In genomic region chr6:20976391-20976790, GRCh38 we compare ENCODE assay signal across 29 cellular contexts.
"Had no signal": no experiment of that assay in that cellular context is flagged by ENCODE, and none has a peak within 500 bp of the region (broad histone marks: within the 10 kb centered on the region; RNA-seq: fewer than 3 reads in every experiment).

No MANE protein-coding gene starts in this region.

- H3K27ac ChIP-seq: stomach, suprapubic skin, testis, thoracic aorta, thyroid gland, tibial artery, tibial nerve, transverse colon, upper lobe of left lung, upper lobe of right lung, uterus, vagina had no signal

- DNase-seq: stimulated activated CD4-positive, alpha-beta T cell treated with anti-CD3 and anti-CD28 coated beads, Interleukin-2, amount 100 ng/mL, for 48 hours; stimulated activated CD4-positive, alpha-beta T cell treated with anti-CD3 and anti-CD28 coated beads, Interleukin-4, amount 100 ng/mL, for 1 hour; stimulated activated CD4-positive, alpha-beta T cell treated with anti-CD3 and anti-CD28 coated beads, Interleukin-4, amount 100 ng/mL, for 24 hours; stimulated activated CD4-positive, alpha-beta T cell treated with anti-CD3 and anti-CD28 coated beads, Interleukin-4, amount 100 ng/mL, for 4 hours; stimulated activated CD8-positive, alpha-beta memory T cell treated with anti-CD3 and anti-CD28 coated beads, Interleukin-4, amount 100 ng/mL, for 48 hours; stimulated activated naive B cell treated with anti-CD40 and anti-IgM and Interleukin-4, amounts not matched to agents 10 μg/mL and 1 μg/mL and 100 μg/mL, for 72 hours; stimulated activated naive CD4-positive, alpha-beta T cell; stimulated activated naive CD4-positive, alpha-beta T cell treated with Interleukin-2 at 50 U/mL for 16 hours; stimulated activated naive CD8-positive, alpha-beta T cell treated with anti-CD3 and anti-CD28 coated beads, Interleukin-15, amount 100 ng/mL, for 72 hours; stimulated activated naive CD8-positive, alpha-beta T cell treated with anti-CD3 and anti-CD28 coated beads, Interleukin-15, Interleukin-2, amounts not matched to agents 100 U/mL and 50 U/mL, for 24 hours; stomach; substantia nigra; testis; thyroid gland; tibial artery; transverse colon; trophoblast cell; upper lobe of left lung; upper lobe of right lung; uterus had no signal

- ATAC-seq: stimulated activated effector memory CD8-positive, alpha-beta T cell treated with anti-CD3 and anti-CD28 coated beads, Interleukin-12 subunit alpha, Interleukin-12 subunit beta, amount 100 ng/mL, for 72 hours; stimulated activated memory B cell treated with anti-CD40 and anti-IgM and Interleukin-4, amounts not matched to agents 10 μg/mL and 1 μg/mL and 100 μg/mL, for 72 hours; stimulated activated naive B cell treated with anti-CD40 and anti-IgM and Interleukin-4, amounts not matched to agents 10 μg/mL and 1 μg/mL and 100 μg/mL, for 72 hours; stimulated activated naive CD8-positive, alpha-beta T cell treated with anti-CD3 and anti-CD28 coated beads, Interleukin-15, amount 100 ng/mL, for 72 hours; stimulated activated naive CD8-positive, alpha-beta T cell treated with anti-CD3 and anti-CD28 coated beads, Interleukin-15, Interleukin-2, amounts not matched to agents 100 U/mL and 50 U/mL, for 24 hours; upper lobe of right lung had no signal

- FAIRE-seq: urothelium cell line had no signal

- H3K27me3 Mint-ChIP-seq: stimulated activated memory B cell treated with anti-CD40 and anti-IgM and Interleukin-4, amounts not matched to agents 10 μg/mL and 1 μg/mL and 100 μg/mL, for 72 hours; stimulated activated naive B cell treated with anti-CD40 and anti-IgM and Interleukin-4, amounts not matched to agents 10 μg/mL and 1 μg/mL and 100 μg/mL, for 72 hours; stimulated activated naive CD8-positive, alpha-beta T cell treated with anti-CD3 and anti-CD28 coated beads, Interleukin-15, amount 100 ng/mL, for 72 hours; stimulated activated naive CD8-positive, alpha-beta T cell treated with anti-CD3 and anti-CD28 coated beads, Interleukin-15, Interleukin-2, amounts not matched to agents 100 ng/mL and 50 ng/mL, for 24 hours; type B pancreatic cell had no signal

- H3K4me1 ChIP-seq: stomach, suprapubic skin, testis, thyroid gland, tibial artery, tibial nerve, transverse colon, upper lobe of left lung, upper lobe of right lung, uterus, vagina had no signal

- H3K9me3 Mint-ChIP-seq: stimulated activated effector memory CD8-positive, alpha-beta T cell treated with anti-CD3 and anti-CD28 coated beads, Interleukin-12 subunit alpha, Interleukin-12 subunit beta, amount 100 ng/mL, for 72 hours; stimulated activated naive B cell treated with anti-CD40 and anti-IgM and Interleukin-4, amounts not matched to agents 10 μg/mL and 1 μg/mL and 100 μg/mL, for 72 hours; type B pancreatic cell had no signal

- H3K4me3 Mint-ChIP-seq: stimulated activated effector memory CD8-positive, alpha-beta T cell treated with anti-CD3 and anti-CD28 coated beads, Interleukin-12 subunit alpha, Interleukin-12 subunit beta, amount 100 ng/mL, for 72 hours; stimulated activated memory B cell treated with anti-CD40 and anti-IgM and Interleukin-4, amounts not matched to agents 10 μg/mL and 1 μg/mL and 100 μg/mL, for 72 hours; stimulated activated naive B cell treated with anti-CD40 and anti-IgM and Interleukin-4, amounts not matched to agents 10 μg/mL and 1 μg/mL and 100 μg/mL, for 72 hours; stimulated activated naive CD8-positive, alpha-beta T cell treated with anti-CD3 and anti-CD28 coated beads, Interleukin-15, amount 100 ng/mL, for 72 hours; stimulated activated naive CD8-positive, alpha-beta T cell treated with anti-CD3 and anti-CD28 coated beads, Interleukin-15, Interleukin-2, amounts not matched to agents 100 ng/mL and 50 ng/mL, for 24 hours; type B pancreatic cell had no signal

- H3K36me3 ChIP-seq: stomach, suprapubic skin, thoracic aorta, thyroid gland, tibial artery, tibial nerve, transverse colon, upper lobe of left lung, upper lobe of right lung, uterus, vagina had no signal

- H3K4me1 Mint-ChIP-seq: stimulated activated memory B cell treated with anti-CD40 and anti-IgM and Interleukin-4, amounts not matched to agents 10 μg/mL and 1 μg/mL and 100 μg/mL, for 72 hours; stimulated activated naive B cell treated with anti-CD40 and anti-IgM and Interleukin-4, amounts not matched to agents 10 μg/mL and 1 μg/mL and 100 μg/mL, for 72 hours; stimulated activated naive CD8-positive, alpha-beta T cell treated with anti-CD3 and anti-CD28 coated beads, Interleukin-15, amount 100 ng/mL, for 72 hours had no signal

- H3K4me3 ChIP-seq: stomach, suprapubic skin, testis, thoracic aorta, thyroid gland, tibial artery, tibial nerve, transverse colon, upper lobe of left lung, upper lobe of right lung, uterus, vagina had no signal

- H3K9me3 ChIP-seq: stomach, suprapubic skin, testis, thoracic aorta, thyroid gland, tibial artery, tibial nerve, transverse colon, upper lobe of left lung, upper lobe of right lung, uterus, vagina had no signal

- H3K27ac Mint-ChIP-seq: stimulated activated effector memory CD8-positive, alpha-beta T cell treated with anti-CD3 and anti-CD28 coated beads, Interleukin-12 subunit alpha, Interleukin-12 subunit beta, amount 100 ng/mL, for 72 hours; stimulated activated memory B cell treated with anti-CD40 and anti-IgM and Interleukin-4, amounts not matched to agents 10 μg/mL and 1 μg/mL and 100 μg/mL, for 72 hours; stimulated activated naive B cell treated with anti-CD40 and anti-IgM and Interleukin-4, amounts not matched to agents 10 μg/mL and 1 μg/mL and 100 μg/mL, for 72 hours; stimulated activated naive CD8-positive, alpha-beta T cell treated with anti-CD3 and anti-CD28 coated beads, Interleukin-15, amount 100 ng/mL, for 72 hours; stimulated activated naive CD8-positive, alpha-beta T cell treated with anti-CD3 and anti-CD28 coated beads, Interleukin-15, Interleukin-2, amounts not matched to agents 100 ng/mL and 50 ng/mL, for 24 hours; type B pancreatic cell had no signal
